In the genomic region with DNA sequence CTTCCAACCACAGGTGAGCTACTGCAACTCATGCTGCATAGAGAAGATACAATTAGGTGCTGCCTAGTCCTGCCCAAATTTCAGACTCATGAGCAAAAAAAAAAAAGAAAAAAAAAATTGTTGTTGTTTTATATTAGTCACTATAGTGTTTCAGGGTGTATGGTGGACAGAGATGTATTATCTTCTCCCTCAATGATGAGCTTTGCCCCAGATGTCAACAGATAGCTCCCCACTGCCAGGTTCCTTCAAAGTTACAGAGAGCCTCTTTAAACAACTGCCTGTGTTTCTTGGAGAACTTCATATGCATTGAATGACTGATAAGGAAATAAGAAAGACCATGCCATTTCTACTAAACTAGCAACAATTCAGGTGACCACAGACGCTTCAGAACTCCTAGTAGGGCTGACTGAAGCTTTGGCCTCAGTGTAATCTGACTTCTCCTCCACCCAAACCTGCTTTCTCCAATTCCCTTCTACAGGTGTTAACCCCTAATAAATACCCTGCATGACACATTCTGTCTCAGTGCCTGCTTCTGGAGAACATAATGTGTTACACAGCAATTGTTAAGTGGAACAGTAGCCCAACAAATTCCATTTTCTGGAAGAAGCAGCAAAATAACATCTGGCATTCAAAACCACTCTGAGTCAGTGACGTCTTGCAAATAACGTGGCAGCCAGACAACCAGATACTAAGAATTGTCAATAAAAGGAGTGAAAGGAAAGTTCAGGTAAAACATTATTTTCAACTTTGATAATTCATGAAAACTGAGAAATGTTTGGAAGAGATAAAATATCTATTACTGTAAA, we compare ENCODE assay signal across 1 cellular context.
A peak's percentile ranks its signal among the peaks of the same experiment; 100 is the strongest.
TF ChIP-seq lines count a peak whose summit lies in the region.

No MANE protein-coding gene starts in this region.

TF ChIP-seq in K562, 482 proteins besides CTCF, POLR2A, EP300 and RAD21 (continued from another document and continues in another):
- TF ChIP-seq SMAD2 (IDR thresholded peaks at IDR 0.05; ENCODE audit: low read depth, low read length) = no peak
- 0 out of 2 replicates have a peak, but pooled peaks have one; percentile 44 for TF ChIP-seq MTA1 (IDR thresholded peaks at IDR 0.05; ENCODE audit: borderline replicate concordance)
- TF ChIP-seq HOXB6 (CRISPR knock-in tag; IDR thresholded peaks at IDR 0.05; ENCODE audit: borderline replicate concordance) = no peak
- peak in 1 of 2 experiments; percentile 13; a peak in 1 of 3 replicates for TF ChIP-seq CBX3 (IDR thresholded peaks at IDR 0.05; ENCODE audit: borderline replicate concordance in 1 of 2, low read length in 2 of 2)
- no peak for TF ChIP-seq SP1 (CRISPR knock-in tag; IDR thresholded peaks at IDR 0.05)
- TF ChIP-seq MIER1 (IDR thresholded peaks at IDR 0.05; ENCODE audit: low read depth) = no peak
- no peak for TF ChIP-seq ZFP30 (CRISPR knock-in tag; IDR thresholded peaks at IDR 0.05; ENCODE audit: borderline replicate concordance)
- TF ChIP-seq TFE3 (CRISPR knock-in tag; IDR thresholded peaks at IDR 0.05) = no peak
- TF ChIP-seq, protein P1, sequence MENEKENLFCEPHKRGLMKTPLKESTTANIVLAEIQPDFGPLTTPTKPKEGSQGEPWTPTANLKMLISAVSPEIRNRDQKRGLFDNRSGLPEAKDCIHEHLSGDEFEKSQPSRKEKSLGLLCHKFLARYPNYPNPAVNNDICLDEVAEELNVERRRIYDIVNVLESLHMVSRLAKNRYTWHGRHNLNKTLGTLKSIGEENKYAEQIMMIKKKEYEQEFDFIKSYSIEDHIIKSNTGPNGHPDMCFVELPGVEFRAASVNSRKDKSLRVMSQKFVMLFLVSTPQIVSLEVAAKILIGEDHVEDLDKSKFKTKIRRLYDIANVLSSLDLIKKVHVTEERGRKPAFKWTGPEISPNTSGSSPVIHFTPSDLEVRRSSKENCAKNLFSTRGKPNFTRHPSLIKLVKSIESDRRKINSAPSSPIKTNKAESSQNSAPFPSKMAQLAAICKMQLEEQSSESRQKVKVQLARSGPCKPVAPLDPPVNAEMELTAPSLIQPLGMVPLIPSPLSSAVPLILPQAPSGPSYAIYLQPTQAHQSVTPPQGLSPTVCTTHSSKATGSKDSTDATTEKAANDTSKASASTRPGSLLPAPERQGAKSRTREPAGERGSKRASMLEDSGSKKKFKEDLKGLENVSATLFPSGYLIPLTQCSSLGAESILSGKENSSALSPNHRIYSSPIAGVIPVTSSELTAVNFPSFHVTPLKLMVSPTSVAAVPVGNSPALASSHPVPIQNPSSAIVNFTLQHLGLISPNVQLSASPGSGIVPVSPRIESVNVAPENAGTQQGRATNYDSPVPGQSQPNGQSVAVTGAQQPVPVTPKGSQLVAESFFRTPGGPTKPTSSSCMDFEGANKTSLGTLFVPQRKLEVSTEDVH (IDR thresholded peaks at IDR 0.05; ENCODE audit: low read depth, partially characterized antibody) = no peak
- TF ChIP-seq ZNF239 (CRISPR knock-in tag; IDR thresholded peaks at IDR 0.05) = no peak
- TF ChIP-seq HMG20A (CRISPR knock-in tag; conservative IDR thresholded peaks at IDR 0.05) = no peak
- no peak for TF ChIP-seq SREBF1 (IDR thresholded peaks at IDR 0.05; ENCODE audit: borderline replicate concordance, low read depth, low read length)
- peak; percentile 92 for TF ChIP-seq CBFA2T3 (IDR thresholded peaks at IDR 0.05)
- TF ChIP-seq, protein P2, sequence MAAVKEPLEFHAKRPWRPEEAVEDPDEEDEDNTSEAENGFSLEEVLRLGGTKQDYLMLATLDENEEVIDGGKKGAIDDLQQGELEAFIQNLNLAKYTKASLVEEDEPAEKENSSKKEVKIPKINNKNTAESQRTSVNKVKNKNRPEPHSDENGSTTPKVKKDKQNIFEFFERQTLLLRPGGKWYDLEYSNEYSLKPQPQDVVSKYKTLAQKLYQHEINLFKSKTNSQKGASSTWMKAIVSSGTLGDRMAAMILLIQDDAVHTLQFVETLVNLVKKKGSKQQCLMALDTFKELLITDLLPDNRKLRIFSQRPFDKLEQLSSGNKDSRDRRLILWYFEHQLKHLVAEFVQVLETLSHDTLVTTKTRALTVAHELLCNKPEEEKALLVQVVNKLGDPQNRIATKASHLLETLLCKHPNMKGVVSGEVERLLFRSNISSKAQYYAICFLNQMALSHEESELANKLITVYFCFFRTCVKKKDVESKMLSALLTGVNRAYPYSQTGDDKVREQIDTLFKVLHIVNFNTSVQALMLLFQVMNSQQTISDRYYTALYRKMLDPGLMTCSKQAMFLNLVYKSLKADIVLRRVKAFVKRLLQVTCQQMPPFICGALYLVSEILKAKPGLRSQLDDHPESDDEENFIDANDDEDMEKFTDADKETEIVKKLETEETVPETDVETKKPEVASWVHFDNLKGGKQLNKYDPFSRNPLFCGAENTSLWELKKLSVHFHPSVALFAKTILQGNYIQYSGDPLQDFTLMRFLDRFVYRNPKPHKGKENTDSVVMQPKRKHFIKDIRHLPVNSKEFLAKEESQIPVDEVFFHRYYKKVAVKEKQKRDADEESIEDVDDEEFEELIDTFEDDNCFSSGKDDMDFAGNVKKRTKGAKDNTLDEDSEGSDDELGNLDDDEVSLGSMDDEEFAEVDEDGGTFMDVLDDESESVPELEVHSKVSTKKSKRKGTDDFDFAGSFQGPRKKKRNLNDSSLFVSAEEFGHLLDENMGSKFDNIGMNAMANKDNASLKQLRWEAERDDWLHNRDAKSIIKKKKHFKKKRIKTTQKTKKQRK (IDR thresholded peaks at IDR 0.05; ENCODE audit: borderline replicate concordance, low read depth, low read length) = no peak
- no peak for TF ChIP-seq ZNF583 (CRISPR knock-in tag; IDR thresholded peaks at IDR 0.05)
- TF ChIP-seq KDM5B (IDR thresholded peaks at IDR 0.05; ENCODE audit: insufficient replicate concordance, low read depth, low read length) = no peak
- TF ChIP-seq XRCC5 (IDR thresholded peaks at IDR 0.05; ENCODE audit: low read depth, low read length) = no peak
- no peak for TF ChIP-seq THRA (IDR thresholded peaks at IDR 0.05)
- TF ChIP-seq ARID3B (CRISPR knock-in tag; IDR thresholded peaks at IDR 0.05; ENCODE audit: borderline replicate concordance) = no peak
- no peak for TF ChIP-seq ZNF57 (CRISPR knock-in tag; IDR thresholded peaks at IDR 0.05)
- peak; percentile 41; the same call in 1 of the 2 replicates for TF ChIP-seq KLF16 (IDR thresholded peaks at IDR 0.05)
- TF ChIP-seq SUPT5H (IDR thresholded peaks at IDR 0.05) = no peak
- peak; percentile 22; the same call in 1 of the 2 replicates for TF ChIP-seq CXXC5 (CRISPR knock-in tag; IDR thresholded peaks at IDR 0.05)
- TF ChIP-seq HDAC3 (IDR thresholded peaks at IDR 0.05; ENCODE audit: borderline replicate concordance, partially characterized antibody) = no peak
- no peak for TF ChIP-seq BACH1 (tag; IDR thresholded peaks at IDR 0.05)
- no peak for TF ChIP-seq KDM1A (IDR thresholded peaks at IDR 0.05)
- TF ChIP-seq TAF9B (IDR thresholded peaks at IDR 0.05; ENCODE audit: partially characterized antibody) = no peak
- TF ChIP-seq MLX (CRISPR knock-in tag; conservative IDR thresholded peaks at IDR 0.05) = no peak
- TF ChIP-seq ZNF77 (CRISPR knock-in tag; IDR thresholded peaks at IDR 0.05) = no peak
- no peak for TF ChIP-seq NFXL1 (CRISPR knock-in tag; IDR thresholded peaks at IDR 0.05)
- peak; percentile 61; the same call in 1 of the 2 replicates for TF ChIP-seq SMARCE1 (IDR thresholded peaks at IDR 0.05)
- no peak for TF ChIP-seq ZNF41 (CRISPR knock-in tag; conservative IDR thresholded peaks at IDR 0.05)
- TF ChIP-seq, protein P3, sequence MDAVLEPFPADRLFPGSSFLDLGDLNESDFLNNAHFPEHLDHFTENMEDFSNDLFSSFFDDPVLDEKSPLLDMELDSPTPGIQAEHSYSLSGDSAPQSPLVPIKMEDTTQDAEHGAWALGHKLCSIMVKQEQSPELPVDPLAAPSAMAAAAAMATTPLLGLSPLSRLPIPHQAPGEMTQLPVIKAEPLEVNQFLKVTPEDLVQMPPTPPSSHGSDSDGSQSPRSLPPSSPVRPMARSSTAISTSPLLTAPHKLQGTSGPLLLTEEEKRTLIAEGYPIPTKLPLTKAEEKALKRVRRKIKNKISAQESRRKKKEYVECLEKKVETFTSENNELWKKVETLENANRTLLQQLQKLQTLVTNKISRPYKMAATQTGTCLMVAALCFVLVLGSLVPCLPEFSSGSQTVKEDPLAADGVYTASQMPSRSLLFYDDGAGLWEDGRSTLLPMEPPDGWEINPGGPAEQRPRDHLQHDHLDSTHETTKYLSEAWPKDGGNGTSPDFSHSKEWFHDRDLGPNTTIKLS (IDR thresholded peaks at IDR 0.05; ENCODE audit: borderline replicate concordance, low read depth) = no peak
- TF ChIP-seq ZNF444 (CRISPR knock-in tag; IDR thresholded peaks at IDR 0.05) = no peak
- no peak for TF ChIP-seq ZNF75A (CRISPR knock-in tag; IDR thresholded peaks at IDR 0.05)
- TF ChIP-seq TGIF2 (CRISPR knock-in tag; IDR thresholded peaks at IDR 0.05) = no peak
- TF ChIP-seq ZNF184 (CRISPR knock-in tag; IDR thresholded peaks at IDR 0.05) = no peak
- TF ChIP-seq BRCA1 (IDR thresholded peaks at IDR 0.05) = no peak
- no peak for TF ChIP-seq BRCA1 (CRISPR knock-in tag; IDR thresholded peaks at IDR 0.05)
- no peak for TF ChIP-seq ZBTB11 (CRISPR knock-in tag; IDR thresholded peaks at IDR 0.05)
- TF ChIP-seq CHD1 (IDR thresholded peaks at IDR 0.05; ENCODE audit: low read length) = no peak
- no peak for TF ChIP-seq SMAD3 (CRISPR knock-in tag; conservative IDR thresholded peaks at IDR 0.05)
- TF ChIP-seq YY1 (IDR thresholded peaks at IDR 0.05; ENCODE audit: borderline replicate concordance in 1 of 3, control insufficient read depth in 1 of 3, extremely low read depth in 1 of 3, insufficient read depth in 3 of 3, insufficient read length in 1 of 3, insufficient replicate concordance in 2 of 3, low read depth in 1 of 3, low read length in 2 of 3) = no peak
- TF ChIP-seq RNF2 (IDR thresholded peaks at IDR 0.05) = no peak
- peak; percentile 94 for TF ChIP-seq TEAD4 (IDR thresholded peaks at IDR 0.05; ENCODE audit: low read length)
- no peak for TF ChIP-seq TEAD4 (CRISPR knock-in tag; IDR thresholded peaks at IDR 0.05; ENCODE audit: borderline replicate concordance)
- TF ChIP-seq MTA2 (IDR thresholded peaks at IDR 0.05; ENCODE audit: low read depth) = peak; percentile 77
